1 cellular context compared by ENCODE assay signal in the genomic region with DNA sequence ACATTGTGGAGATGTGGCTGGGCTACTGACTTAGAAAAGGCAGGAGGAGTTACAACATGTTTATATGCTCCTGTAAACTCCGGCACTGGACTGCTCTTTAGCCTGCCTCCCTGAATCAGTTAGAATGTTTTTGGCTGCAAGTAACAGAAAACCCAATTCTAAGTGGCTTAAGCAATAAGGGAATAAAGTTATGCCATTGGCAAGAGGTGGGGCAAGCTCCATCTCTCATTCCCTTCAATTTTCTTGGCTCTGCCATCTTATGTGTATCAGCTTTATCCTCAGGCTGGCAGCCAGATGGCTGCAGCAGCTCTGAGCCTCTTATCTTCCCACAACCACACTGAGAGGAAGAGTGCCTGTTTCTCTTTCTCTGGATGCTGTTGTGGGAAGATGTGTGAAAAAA.
TF ChIP-seq lines count a peak whose summit lies in the region.

No MANE protein-coding gene starts in this region.

TF ChIP-seq in SK-N-SH, 30 proteins besides CTCF, POLR2A, EP300 and RAD21 (continued from another document):
- TF ChIP-seq, protein P1, sequence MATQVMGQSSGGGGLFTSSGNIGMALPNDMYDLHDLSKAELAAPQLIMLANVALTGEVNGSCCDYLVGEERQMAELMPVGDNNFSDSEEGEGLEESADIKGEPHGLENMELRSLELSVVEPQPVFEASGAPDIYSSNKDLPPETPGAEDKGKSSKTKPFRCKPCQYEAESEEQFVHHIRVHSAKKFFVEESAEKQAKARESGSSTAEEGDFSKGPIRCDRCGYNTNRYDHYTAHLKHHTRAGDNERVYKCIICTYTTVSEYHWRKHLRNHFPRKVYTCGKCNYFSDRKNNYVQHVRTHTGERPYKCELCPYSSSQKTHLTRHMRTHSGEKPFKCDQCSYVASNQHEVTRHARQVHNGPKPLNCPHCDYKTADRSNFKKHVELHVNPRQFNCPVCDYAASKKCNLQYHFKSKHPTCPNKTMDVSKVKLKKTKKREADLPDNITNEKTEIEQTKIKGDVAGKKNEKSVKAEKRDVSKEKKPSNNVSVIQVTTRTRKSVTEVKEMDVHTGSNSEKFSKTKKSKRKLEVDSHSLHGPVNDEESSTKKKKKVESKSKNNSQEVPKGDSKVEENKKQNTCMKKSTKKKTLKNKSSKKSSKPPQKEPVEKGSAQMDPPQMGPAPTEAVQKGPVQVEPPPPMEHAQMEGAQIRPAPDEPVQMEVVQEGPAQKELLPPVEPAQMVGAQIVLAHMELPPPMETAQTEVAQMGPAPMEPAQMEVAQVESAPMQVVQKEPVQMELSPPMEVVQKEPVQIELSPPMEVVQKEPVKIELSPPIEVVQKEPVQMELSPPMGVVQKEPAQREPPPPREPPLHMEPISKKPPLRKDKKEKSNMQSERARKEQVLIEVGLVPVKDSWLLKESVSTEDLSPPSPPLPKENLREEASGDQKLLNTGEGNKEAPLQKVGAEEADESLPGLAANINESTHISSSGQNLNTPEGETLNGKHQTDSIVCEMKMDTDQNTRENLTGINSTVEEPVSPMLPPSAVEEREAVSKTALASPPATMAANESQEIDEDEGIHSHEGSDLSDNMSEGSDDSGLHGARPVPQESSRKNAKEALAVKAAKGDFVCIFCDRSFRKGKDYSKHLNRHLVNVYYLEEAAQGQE (IDR thresholded peaks at IDR 0.05; ENCODE audit: low read depth, low read length), result no peak
- TF ChIP-seq FOXJ3 (CRISPR knock-in tag; IDR thresholded peaks at IDR 0.05) (peak; percentile 65; the same call in 1 of the 2 replicates), MEF2A (IDR thresholded peaks at IDR 0.05; ENCODE audit: borderline replicate concordance, low read depth) (no peak), TEAD4 (IDR thresholded peaks at IDR 0.05; ENCODE audit: borderline replicate concordance, insufficient read depth) (0 out of 2 replicates have a peak, but pooled peaks have one; percentile 48), GATA2 (CRISPR knock-in tag; IDR thresholded peaks at IDR 0.05) (peak; percentile 81), SMC3 (IDR thresholded peaks at IDR 0.05; ENCODE audit: low read depth, low read length) (no peak), TCF12 (IDR thresholded peaks at IDR 0.05) (peak; percentile 80), TAF1 (IDR thresholded peaks at IDR 0.05; ENCODE audit: borderline replicate concordance, low read depth, low read length) (no peak), NFIC (IDR thresholded peaks at IDR 0.05; ENCODE audit: borderline replicate concordance) (peak; percentile 47; the same call in 1 of the 2 replicates), YY1 (IDR thresholded peaks at IDR 0.05; ENCODE audit: low read depth) (peak; percentile 53; the same call in 1 of the 2 replicates), GABPA (IDR thresholded peaks at IDR 0.05; ENCODE audit: low read depth) (no peak), POLR2AphosphoS5 (IDR thresholded peaks at IDR 0.05; ENCODE audit: low read depth, low read length) (0 out of 2 replicates have a peak, but pooled peaks have one; percentile 22), CHD2 (IDR thresholded peaks at IDR 0.05; ENCODE audit: low read length, partially characterized antibody) (peak; percentile 72), JUND (IDR thresholded peaks at IDR 0.05) (no peak), RXRA (IDR thresholded peaks at IDR 0.05; ENCODE audit: borderline replicate concordance, low read depth) (no peak), FOXM1 (IDR thresholded peaks at IDR 0.05; ENCODE audit: low read depth) (no peak), RCOR1 (IDR thresholded peaks at IDR 0.05; ENCODE audit: low read length) (peak; percentile 76), FOSL2 (IDR thresholded peaks at IDR 0.05; ENCODE audit: borderline replicate concordance, low read depth) (no peak), EZH2phosphoT487 (IDR thresholded peaks at IDR 0.05; ENCODE audit: borderline replicate concordance, low read depth) (no peak), NRF1 (IDR thresholded peaks at IDR 0.05; ENCODE audit: low read depth, low read length) (no peak), MXI1 (IDR thresholded peaks at IDR 0.05; ENCODE audit: low read depth, low read length) (no peak), SIN3A (IDR thresholded peaks at IDR 0.05; ENCODE audit: borderline replicate concordance, low read depth, low read length) (no peak), ELF1 (IDR thresholded peaks at IDR 0.05) (no peak)
- TF ChIP-seq, protein P2, sequence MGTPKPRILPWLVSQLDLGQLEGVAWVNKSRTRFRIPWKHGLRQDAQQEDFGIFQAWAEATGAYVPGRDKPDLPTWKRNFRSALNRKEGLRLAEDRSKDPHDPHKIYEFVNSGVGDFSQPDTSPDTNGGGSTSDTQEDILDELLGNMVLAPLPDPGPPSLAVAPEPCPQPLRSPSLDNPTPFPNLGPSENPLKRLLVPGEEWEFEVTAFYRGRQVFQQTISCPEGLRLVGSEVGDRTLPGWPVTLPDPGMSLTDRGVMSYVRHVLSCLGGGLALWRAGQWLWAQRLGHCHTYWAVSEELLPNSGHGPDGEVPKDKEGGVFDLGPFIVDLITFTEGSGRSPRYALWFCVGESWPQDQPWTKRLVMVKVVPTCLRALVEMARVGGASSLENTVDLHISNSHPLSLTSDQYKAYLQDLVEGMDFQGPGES (IDR thresholded peaks at IDR 0.05; ENCODE audit: low read depth, low read length), result no peak
- TF ChIP-seq, protein P3, sequence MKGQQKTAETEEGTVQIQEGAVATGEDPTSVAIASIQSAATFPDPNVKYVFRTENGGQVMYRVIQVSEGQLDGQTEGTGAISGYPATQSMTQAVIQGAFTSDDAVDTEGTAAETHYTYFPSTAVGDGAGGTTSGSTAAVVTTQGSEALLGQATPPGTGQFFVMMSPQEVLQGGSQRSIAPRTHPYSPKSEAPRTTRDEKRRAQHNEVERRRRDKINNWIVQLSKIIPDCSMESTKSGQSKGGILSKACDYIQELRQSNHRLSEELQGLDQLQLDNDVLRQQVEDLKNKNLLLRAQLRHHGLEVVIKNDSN (IDR thresholded peaks at IDR 0.05; ENCODE audit: borderline replicate concordance, low read depth), result no peak
- TF ChIP-seq, protein P4, sequence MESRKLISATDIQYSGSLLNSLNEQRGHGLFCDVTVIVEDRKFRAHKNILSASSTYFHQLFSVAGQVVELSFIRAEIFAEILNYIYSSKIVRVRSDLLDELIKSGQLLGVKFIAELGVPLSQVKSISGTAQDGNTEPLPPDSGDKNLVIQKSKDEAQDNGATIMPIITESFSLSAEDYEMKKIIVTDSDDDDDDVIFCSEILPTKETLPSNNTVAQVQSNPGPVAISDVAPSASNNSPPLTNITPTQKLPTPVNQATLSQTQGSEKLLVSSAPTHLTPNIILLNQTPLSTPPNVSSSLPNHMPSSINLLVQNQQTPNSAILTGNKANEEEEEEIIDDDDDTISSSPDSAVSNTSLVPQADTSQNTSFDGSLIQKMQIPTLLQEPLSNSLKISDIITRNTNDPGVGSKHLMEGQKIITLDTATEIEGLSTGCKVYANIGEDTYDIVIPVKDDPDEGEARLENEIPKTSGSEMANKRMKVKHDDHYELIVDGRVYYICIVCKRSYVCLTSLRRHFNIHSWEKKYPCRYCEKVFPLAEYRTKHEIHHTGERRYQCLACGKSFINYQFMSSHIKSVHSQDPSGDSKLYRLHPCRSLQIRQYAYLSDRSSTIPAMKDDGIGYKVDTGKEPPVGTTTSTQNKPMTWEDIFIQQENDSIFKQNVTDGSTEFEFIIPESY (IDR thresholded peaks at IDR 0.05; ENCODE audit: borderline replicate concordance, low read depth), result no peak
- TF ChIP-seq, protein P5, sequence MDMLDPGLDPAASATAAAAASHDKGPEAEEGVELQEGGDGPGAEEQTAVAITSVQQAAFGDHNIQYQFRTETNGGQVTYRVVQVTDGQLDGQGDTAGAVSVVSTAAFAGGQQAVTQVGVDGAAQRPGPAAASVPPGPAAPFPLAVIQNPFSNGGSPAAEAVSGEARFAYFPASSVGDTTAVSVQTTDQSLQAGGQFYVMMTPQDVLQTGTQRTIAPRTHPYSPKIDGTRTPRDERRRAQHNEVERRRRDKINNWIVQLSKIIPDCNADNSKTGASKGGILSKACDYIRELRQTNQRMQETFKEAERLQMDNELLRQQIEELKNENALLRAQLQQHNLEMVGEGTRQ (IDR thresholded peaks at IDR 0.05; ENCODE audit: borderline replicate concordance, low read depth, low read length), result no peak
- TF ChIP-seq, protein P6, sequence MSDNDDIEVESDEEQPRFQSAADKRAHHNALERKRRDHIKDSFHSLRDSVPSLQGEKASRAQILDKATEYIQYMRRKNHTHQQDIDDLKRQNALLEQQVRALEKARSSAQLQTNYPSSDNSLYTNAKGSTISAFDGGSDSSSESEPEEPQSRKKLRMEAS (IDR thresholded peaks at IDR 0.05; ENCODE audit: low read depth), result no peak
- TF ChIP-seq, protein P7, sequence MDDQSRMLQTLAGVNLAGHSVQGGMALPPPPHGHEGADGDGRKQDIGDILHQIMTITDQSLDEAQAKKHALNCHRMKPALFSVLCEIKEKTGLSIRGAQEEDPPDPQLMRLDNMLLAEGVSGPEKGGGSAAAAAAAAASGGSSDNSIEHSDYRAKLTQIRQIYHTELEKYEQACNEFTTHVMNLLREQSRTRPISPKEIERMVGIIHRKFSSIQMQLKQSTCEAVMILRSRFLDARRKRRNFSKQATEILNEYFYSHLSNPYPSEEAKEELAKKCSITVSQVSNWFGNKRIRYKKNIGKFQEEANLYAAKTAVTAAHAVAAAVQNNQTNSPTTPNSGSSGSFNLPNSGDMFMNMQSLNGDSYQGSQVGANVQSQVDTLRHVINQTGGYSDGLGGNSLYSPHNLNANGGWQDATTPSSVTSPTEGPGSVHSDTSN (IDR thresholded peaks at IDR 0.05), result no peak
